8 cellular contexts compared by ENCODE assay signal in genomic region chr11:76712125-76712524, GRCh38. TPM values are rescaled to one million over a fixed set of nuclear protein-coding genes. Genes with fewer than 3 reads are reported as not detected.
"Had no signal": no experiment of that assay in that cellular context is flagged by ENCODE, and none has a peak within 500 bp of the region (broad histone marks: within the 10 kb centered on the region; RNA-seq: fewer than 3 reads in every experiment).

No MANE protein-coding gene starts in this region.

- H3K27ac Mint-ChIP-seq: GM23338, IgD-negative memory B cell had no signal

- ATAC-seq: GM23338 had no signal

- H2AFZ ChIP-seq: GM23338 had no signal

- DNase-seq: H9, HCEC 1CT, KBM-7 had no signal

- H3K4me2 ChIP-seq: GM23338 had no signal

- FAIRE-seq: H1, HTR-8/SVneo had no signal

- H3K4me3 ChIP-seq: GM23338 had no signal

- H3K4me3 Mint-ChIP-seq: GM23338, H9, IgD-negative memory B cell had no signal

- H3K36me3 Mint-ChIP-seq: IgD-negative memory B cell had no signal

- H3K9me3 Mint-ChIP-seq: GM23338, H9, IgD-negative memory B cell had no signal

RNA-seq across cellular contexts. Expression of gene LRRC32, which starts 41.6 kb away (rescaled TPM):
- total RNA-seq: HT-29 had no signal
- polyA plus RNA-seq: IgD-negative memory B cell had no signal
